In the genomic region with DNA sequence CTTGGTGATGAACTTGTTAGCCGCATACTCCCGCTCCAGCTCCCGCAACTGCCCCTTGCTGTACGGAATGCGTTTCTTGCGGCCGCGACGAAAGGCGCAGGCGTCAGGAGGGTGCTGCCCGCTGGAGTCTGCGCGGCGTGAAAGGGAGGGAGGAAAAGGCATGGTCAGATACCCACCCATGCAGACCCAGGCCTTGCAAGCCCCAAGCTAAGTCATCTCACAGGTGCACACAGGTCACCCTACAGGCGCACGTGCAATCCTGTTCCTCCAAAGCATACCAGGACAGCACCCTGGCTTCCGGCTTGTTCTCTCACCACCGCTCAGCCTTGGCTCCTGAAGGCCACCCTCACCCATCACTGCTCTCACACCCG, we compare ENCODE assay signal across 2 cellular contexts.
A peak's percentile ranks its signal among the peaks of the same experiment; 100 is the strongest.
TF ChIP-seq lines count a peak whose summit lies in the region.

No MANE protein-coding gene starts in this region.

TF ChIP-seq in SK-N-SH treated with all-trans-retinoic acid at 6 μM for 48 hours, 23 proteins besides CTCF, POLR2A, EP300 and RAD21 (continued from another document):
- peak; percentile 98; the same call in 1 of the 2 replicates for TF ChIP-seq CSDC2 (CRISPR knock-in tag; IDR thresholded peaks at IDR 0.05)
- no peak for TF ChIP-seq ZNF70 (CRISPR knock-in tag; IDR thresholded peaks at IDR 0.05)
- no peak for TF ChIP-seq OSR1 (CRISPR knock-in tag; IDR thresholded peaks at IDR 0.05)
- no peak for TF ChIP-seq RARB (CRISPR knock-in tag; IDR thresholded peaks at IDR 0.05)
- TF ChIP-seq ZNF8 (CRISPR knock-in tag; IDR thresholded peaks at IDR 0.05) = no peak
TF ChIP-seq in SK-N-SH treated with all-trans-retinoic acid at 6 μM for 48 hours: peak in this region for 1.

TF ChIP-seq in SK-N-SH, 30 proteins besides CTCF, POLR2A, EP300 and RAD21:
- no peak for TF ChIP-seq CHD2 (IDR thresholded peaks at IDR 0.05; ENCODE audit: low read length, partially characterized antibody)
- no peak for TF ChIP-seq RXRA (IDR thresholded peaks at IDR 0.05; ENCODE audit: borderline replicate concordance, low read depth)
- TF ChIP-seq, protein P1, sequence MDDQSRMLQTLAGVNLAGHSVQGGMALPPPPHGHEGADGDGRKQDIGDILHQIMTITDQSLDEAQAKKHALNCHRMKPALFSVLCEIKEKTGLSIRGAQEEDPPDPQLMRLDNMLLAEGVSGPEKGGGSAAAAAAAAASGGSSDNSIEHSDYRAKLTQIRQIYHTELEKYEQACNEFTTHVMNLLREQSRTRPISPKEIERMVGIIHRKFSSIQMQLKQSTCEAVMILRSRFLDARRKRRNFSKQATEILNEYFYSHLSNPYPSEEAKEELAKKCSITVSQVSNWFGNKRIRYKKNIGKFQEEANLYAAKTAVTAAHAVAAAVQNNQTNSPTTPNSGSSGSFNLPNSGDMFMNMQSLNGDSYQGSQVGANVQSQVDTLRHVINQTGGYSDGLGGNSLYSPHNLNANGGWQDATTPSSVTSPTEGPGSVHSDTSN (IDR thresholded peaks at IDR 0.05) = no peak
- TF ChIP-seq, protein P2, sequence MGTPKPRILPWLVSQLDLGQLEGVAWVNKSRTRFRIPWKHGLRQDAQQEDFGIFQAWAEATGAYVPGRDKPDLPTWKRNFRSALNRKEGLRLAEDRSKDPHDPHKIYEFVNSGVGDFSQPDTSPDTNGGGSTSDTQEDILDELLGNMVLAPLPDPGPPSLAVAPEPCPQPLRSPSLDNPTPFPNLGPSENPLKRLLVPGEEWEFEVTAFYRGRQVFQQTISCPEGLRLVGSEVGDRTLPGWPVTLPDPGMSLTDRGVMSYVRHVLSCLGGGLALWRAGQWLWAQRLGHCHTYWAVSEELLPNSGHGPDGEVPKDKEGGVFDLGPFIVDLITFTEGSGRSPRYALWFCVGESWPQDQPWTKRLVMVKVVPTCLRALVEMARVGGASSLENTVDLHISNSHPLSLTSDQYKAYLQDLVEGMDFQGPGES (IDR thresholded peaks at IDR 0.05; ENCODE audit: low read depth, low read length) = no peak
- TF ChIP-seq EZH2phosphoT487 (IDR thresholded peaks at IDR 0.05; ENCODE audit: borderline replicate concordance, low read depth) = no peak; the same call in 1 of the 2 replicates
- no peak for TF ChIP-seq JUND (IDR thresholded peaks at IDR 0.05)
- TF ChIP-seq TEAD4 (IDR thresholded peaks at IDR 0.05; ENCODE audit: borderline replicate concordance, insufficient read depth) = no peak
- TF ChIP-seq MEF2A (IDR thresholded peaks at IDR 0.05; ENCODE audit: borderline replicate concordance, low read depth) = no peak
- no peak for TF ChIP-seq GATA2 (CRISPR knock-in tag; IDR thresholded peaks at IDR 0.05)
